9 cellular contexts compared by ENCODE assay signal in genomic region chr3:50341537-50341936, GRCh38. TPM values are rescaled to one million over a fixed set of nuclear protein-coding genes. Genes with fewer than 3 reads are reported as not detected.
DNase-seq lines count a peak whose midpoint lies in the region; ATAC-seq and TF ChIP-seq lines count a peak whose summit lies in the region.
"Had no signal": no experiment of that assay in that cellular context is flagged by ENCODE, and none has a peak within 500 bp of the region (broad histone marks: within the 10 kb centered on the region; RNA-seq: fewer than 3 reads in every experiment).

No MANE protein-coding gene starts in this region.

- DNase-seq in breast epithelium (ENCODE audit: low spot score in 2 of 2) (no peak), MCF 10A (ENCODE audit: unreplicated experiment) (no peak), lung (ENCODE audit: low spot score) (no peak), tibial artery (no peak), DMS 273 treated with DMSO at 0.1 percent for 48 hours (lab: John Stamatoyannopoulos, UW) (no peak), hypothalamus (lab: John Stamatoyannopoulos, UW) (no peak)
- DNase-seq in activated T-helper 1 cell treated with anti-CD3 and anti-CD28 coated beads, Interleukin-12 subunit alpha, Interleukin-12 subunit beta, Interleukin-2, Interleukin-4 antibody, amounts not matched to agents 30 ng/mL and 10 ng/mL and 1 ng/mL, durations not matched to agents 14 hours and 24 hours and 36 hours (ENCODE audit: low spot score) = no peak
- DNase-seq in effector CD4-positive, alpha-beta T cell = no peak
- DNase-seq: cortex of kidney had no signal

- H3K27ac ChIP-seq in breast epithelium = peak overlapping the region in 1 of 2 donors; percentile 90
- peak overlapping the region in 1 of 2 donors; percentile 92 for H3K27ac ChIP-seq in lung (ENCODE audit: low read depth in 1 of 2, low read length in 1 of 2)
- H3K27ac ChIP-seq in tibial artery = peak overlapping the region in 1 of 2 donors; percentile 99

- no peak for TF ChIP-seq POLR2A in breast epithelium (IDR thresholded peaks at IDR 0.05)

- no peaks in the 10 kb centered on the region for H3K36me3 Mint-ChIP-seq in MCF 10A (ENCODE audit: insufficient read depth, unreplicated experiment)
- peaks cover 14% of the 10 kb centered on the region for H3K36me3 Mint-ChIP-seq in activated T-helper 1 cell treated with anti-CD3 and anti-CD28 coated beads, Interleukin-12 subunit alpha, Interleukin-12 subunit beta, Interleukin-2, Interleukin-4 antibody, amounts not matched to agents 30 ng/mL and 10 ng/mL and 1 ng/mL, durations not matched to agents 14 hours and 24 hours and 36 hours (ENCODE audit: low read depth)

- no peak for TF ChIP-seq CTCF in breast epithelium (IDR thresholded peaks at IDR 0.05)
- no peak for TF ChIP-seq CTCF in MCF 10A (IDR thresholded peaks at IDR 0.05; ENCODE audit: unreplicated experiment)
- no peak for TF ChIP-seq CTCF in lung (IDR thresholded peaks at IDR 0.05; ENCODE audit: control extremely low read depth, extremely low read depth)
- TF ChIP-seq CTCF in tibial artery (IDR thresholded peaks at IDR 0.05) = no peak

- no TSS peak for BruUV-seq in MCF 10A (replicated peaks; lab: Mats Ljungman, UMichigan)

- CTCF ChIA-PET in MCF 10A (lab: Yijun Ruan, JAX) = no interaction called here

- intact Hi-C loops in breast epithelium (cut with DNase I; ENCODE audit: low total_unique reads) = no loop called here
- intact Hi-C loops in MCF 10A (cut with micrococcal nuclease) = no loop called here
- intact Hi-C loops in activated T-helper 1 cell treated with anti-CD3 and anti-CD28 coated beads, Interleukin-12 subunit alpha, Interleukin-12 subunit beta, Interleukin-2, Interleukin-4 antibody, amounts not matched to agents 30 ng/mL and 10 ng/mL and 1 ng/mL, durations not matched to agents 14 hours and 24 hours and 36 hours (cut with micrococcal nuclease) = no loop called here
- intact Hi-C loops in tibial artery (cut with DNase I; ENCODE audit: low total_unique reads) = loop anchor here (10.0 kb wide), 1 partner anchor 1633 kb away; the partner anchor contains the start of genes ABHD14A and ABHD14B

- H3K36me3 ChIP-seq in breast epithelium = no peaks in the 10 kb centered on the region
- no peaks in the 10 kb centered on the region for H3K36me3 ChIP-seq in lung (ENCODE audit: control insufficient read depth in 2 of 2, insufficient read depth in 2 of 2, low read length in 2 of 2)
- no peaks in the 10 kb centered on the region for H3K36me3 ChIP-seq in tibial artery

- no peak overlapping the region for H3K4me3 Mint-ChIP-seq in MCF 10A (ENCODE audit: unreplicated experiment)
- peak overlapping the region; percentile 85 for H3K4me3 Mint-ChIP-seq in activated T-helper 1 cell treated with anti-CD3 and anti-CD28 coated beads, Interleukin-12 subunit alpha, Interleukin-12 subunit beta, Interleukin-2, Interleukin-4 antibody, amounts not matched to agents 30 ng/mL and 10 ng/mL and 1 ng/mL, durations not matched to agents 14 hours and 24 hours and 36 hours

- ATAC-seq in lung (ENCODE audit: insufficient read depth, low FRiP score) = no peak

- peaks cover 17% of the 10 kb centered on the region for H3K4me1 Mint-ChIP-seq in MCF 10A (ENCODE audit: insufficient read depth, unreplicated experiment)
- peaks cover 42% of the 10 kb centered on the region for H3K4me1 Mint-ChIP-seq in activated T-helper 1 cell treated with anti-CD3 and anti-CD28 coated beads, Interleukin-12 subunit alpha, Interleukin-12 subunit beta, Interleukin-2, Interleukin-4 antibody, amounts not matched to agents 30 ng/mL and 10 ng/mL and 1 ng/mL, durations not matched to agents 14 hours and 24 hours and 36 hours (ENCODE audit: low read depth)

- no peaks in the 10 kb centered on the region for H3K9me3 Mint-ChIP-seq in MCF 10A (ENCODE audit: unreplicated experiment)
- H3K9me3 Mint-ChIP-seq in activated T-helper 1 cell treated with anti-CD3 and anti-CD28 coated beads, Interleukin-12 subunit alpha, Interleukin-12 subunit beta, Interleukin-2, Interleukin-4 antibody, amounts not matched to agents 30 ng/mL and 10 ng/mL and 1 ng/mL, durations not matched to agents 14 hours and 24 hours and 36 hours = no peaks in the 10 kb centered on the region

- H3K9me3 ChIP-seq in breast epithelium = no peaks in the 10 kb centered on the region
- no peaks in the 10 kb centered on the region for H3K9me3 ChIP-seq in lung (ENCODE audit: control insufficient read depth in 2 of 2, insufficient read depth in 1 of 2, low read length in 1 of 2)
- H3K9me3 ChIP-seq in tibial artery = no peaks in the 10 kb centered on the region

- POLR2A ChIA-PET in MCF 10A (lab: Yijun Ruan, JAX) = interaction anchor here (0.7 kb wide), 1 partner anchor 9 kb away, joined by 3 read pairs; the partner anchor contains the start of genes CYB561D2 and NPRL2

- 80 to 89% methylated on average over 8 to 9 of the region's 9 CpGs for WGBS in lung, 2 donors

- H3K27me3 ChIP-seq in breast epithelium (no peaks in the 10 kb centered on the region), lung (ENCODE audit: control insufficient read depth, insufficient read depth) (no peaks in the 10 kb centered on the region), tibial artery (no peaks in the 10 kb centered on the region)

- no peak overlapping the region for H3K27ac Mint-ChIP-seq in MCF 10A (ENCODE audit: low read depth, unreplicated experiment)
- peak overlapping the region; percentile 91 for H3K27ac Mint-ChIP-seq in activated T-helper 1 cell treated with anti-CD3 and anti-CD28 coated beads, Interleukin-12 subunit alpha, Interleukin-12 subunit beta, Interleukin-2, Interleukin-4 antibody, amounts not matched to agents 30 ng/mL and 10 ng/mL and 1 ng/mL, durations not matched to agents 14 hours and 24 hours and 36 hours

- peak overlapping the region; percentile 62 to 90 (median 65) for H3K4me3 ChIP-seq in breast epithelium
- peak overlapping the region; percentile 40 for H3K4me3 ChIP-seq in lung
- peak overlapping the region; percentile 55 to 62 for H3K4me3 ChIP-seq in tibial artery

- no peaks in the 10 kb centered on the region for H3K27me3 Mint-ChIP-seq in MCF 10A (ENCODE audit: insufficient read depth, unreplicated experiment)
- no peaks in the 10 kb centered on the region for H3K27me3 Mint-ChIP-seq in activated T-helper 1 cell treated with anti-CD3 and anti-CD28 coated beads, Interleukin-12 subunit alpha, Interleukin-12 subunit beta, Interleukin-2, Interleukin-4 antibody, amounts not matched to agents 30 ng/mL and 10 ng/mL and 1 ng/mL, durations not matched to agents 14 hours and 24 hours and 36 hours (ENCODE audit: insufficient read depth)

- H3K4me1 ChIP-seq in breast epithelium = peaks cover 0 to 17% of the 10 kb centered on the region in 2 donors
- peaks cover 0 to 14% of the 10 kb centered on the region in 2 donors for H3K4me1 ChIP-seq in lung (ENCODE audit: control insufficient read depth in 2 of 2, insufficient read depth in 2 of 2, low read length in 2 of 2)
- peaks cover 0 to 54% (median 40%) of the 10 kb centered on the region in 4 donors for H3K4me1 ChIP-seq in tibial artery

RNA-seq across cellular contexts. Expression of gene RASSF1, which starts 0.9 kb away (rescaled TPM):
- total RNA-seq in breast epithelium = 10 to 100 TPM; 42.7 to 63.6 (median 49.8) TPM
- total RNA-seq in MCF 10A (2022) = 24.3 and 32.0 TPM in 2 replicates
- total RNA-seq in activated T-helper 1 cell treated with anti-CD3 and anti-CD28 coated beads, Interleukin-12 subunit alpha, Interleukin-12 subunit beta, Interleukin-2, Interleukin-4 antibody, amounts not matched to agents 30 ng/mL and 10 ng/mL and 1 ng/mL, durations not matched to agents 14 hours and 24 hours and 36 hours = 57.6 and 60.3 TPM in 2 replicates
- 10 to 100 TPM; 36.3 to 46.0 TPM for total RNA-seq in lung
- 10 to 100 TPM; 38.0 to 59.0 TPM for polyA plus RNA-seq in lung

RNA-seq across cellular contexts. Expression of gene ZMYND10, which starts 4.0 kb away (rescaled TPM):
- total RNA-seq in breast epithelium (1 to 10 TPM in 2 of 3 donors, under 1 TPM in 1; 0.32 to 2.6 (median 1.9) TPM), MCF 10A (2022) (0.68 and 1.0 TPM in 2 replicates), lung (100 to 1,000 TPM in 1 of 2 donors, 10 to 100 TPM in 1; 70.8 to 117 TPM)
- total RNA-seq in activated T-helper 1 cell treated with anti-CD3 and anti-CD28 coated beads, Interleukin-12 subunit alpha, Interleukin-12 subunit beta, Interleukin-2, Interleukin-4 antibody, amounts not matched to agents 30 ng/mL and 10 ng/mL and 1 ng/mL, durations not matched to agents 14 hours and 24 hours and 36 hours = 1.5 and 1.7 TPM in 2 replicates
- polyA plus RNA-seq in lung = 10 to 100 TPM; 31.4 to 54.1 TPM

RNA-seq across cellular contexts. Expression of gene NPRL2, which starts 9.0 kb away (rescaled TPM):
- total RNA-seq in breast epithelium (10 to 100 TPM; 17.4 to 31.5 (median 29.5) TPM), MCF 10A (2022) (21.1 and 22.1 TPM in 2 replicates), lung (10 to 100 TPM; 12.7 to 17.0 TPM)
- total RNA-seq in activated T-helper 1 cell treated with anti-CD3 and anti-CD28 coated beads, Interleukin-12 subunit alpha, Interleukin-12 subunit beta, Interleukin-2, Interleukin-4 antibody, amounts not matched to agents 30 ng/mL and 10 ng/mL and 1 ng/mL, durations not matched to agents 14 hours and 24 hours and 36 hours = 43.7 and 46.6 TPM in 2 replicates
- 10 to 100 TPM; 17.4 to 21.9 TPM for polyA plus RNA-seq in lung

RNA-seq across cellular contexts. Expression of gene CYB561D2, which starts 9.1 kb away (rescaled TPM):
- total RNA-seq in breast epithelium = 10 to 100 TPM; 23.6 to 30.1 (median 28.8) TPM
- 24.0 and 24.1 TPM in 2 replicates for total RNA-seq in MCF 10A (2022)
- total RNA-seq in activated T-helper 1 cell treated with anti-CD3 and anti-CD28 coated beads, Interleukin-12 subunit alpha, Interleukin-12 subunit beta, Interleukin-2, Interleukin-4 antibody, amounts not matched to agents 30 ng/mL and 10 ng/mL and 1 ng/mL, durations not matched to agents 14 hours and 24 hours and 36 hours = 30.0 and 35.9 TPM in 2 replicates
- 10 to 100 TPM; 18.2 to 33.9 TPM for total RNA-seq in lung
- 10 to 100 TPM; 21.4 to 50.8 TPM for polyA plus RNA-seq in lung

RNA-seq across cellular contexts. Expression of gene TUSC2, which starts 13.5 kb away (rescaled TPM):
- total RNA-seq in breast epithelium (10 to 100 TPM; 18.1 to 25.9 (median 21.3) TPM), MCF 10A (2022) (14.5 and 20.4 TPM in 2 replicates), lung (10 to 100 TPM; 11.1 to 33.4 TPM)
- 27.9 and 29.9 TPM in 2 replicates for total RNA-seq in activated T-helper 1 cell treated with anti-CD3 and anti-CD28 coated beads, Interleukin-12 subunit alpha, Interleukin-12 subunit beta, Interleukin-2, Interleukin-4 antibody, amounts not matched to agents 30 ng/mL and 10 ng/mL and 1 ng/mL, durations not matched to agents 14 hours and 24 hours and 36 hours
- polyA plus RNA-seq in lung = 10 to 100 TPM; 27.6 to 54.5 TPM

Comparison
In these comparisons a context has a peak if more than half of its experiments do, and no peak if none do; other contexts are left out.
1. RNA of gene ZMYND10, which starts 4.0 kb away (total RNA-seq): 70.8 to 117 TPM in lung; 0.32 to 2.6 TPM in breast epithelium, 1.5 to 1.7 TPM in activated T-helper 1 cell treated with anti-CD3 and anti-CD28 coated beads, Interleukin-12 subunit alpha, Interleukin-12 subunit beta, Interleukin-2, Interleukin-4 antibody, amounts not matched to agents 30 ng/mL and 10 ng/mL and 1 ng/mL, durations not matched to agents 14 hours and 24 hours and 36 hours and 0.68 to 1.0 TPM in MCF 10A; every median in the first group is over 10 times any median in the second.
2. Peak in every context shown above with its lines, with median percentiles within 50 percentile points of each other: H3K4me3 ChIP-seq.